ENCODE assay signal across 20 cellular contexts in the genomic region with DNA sequence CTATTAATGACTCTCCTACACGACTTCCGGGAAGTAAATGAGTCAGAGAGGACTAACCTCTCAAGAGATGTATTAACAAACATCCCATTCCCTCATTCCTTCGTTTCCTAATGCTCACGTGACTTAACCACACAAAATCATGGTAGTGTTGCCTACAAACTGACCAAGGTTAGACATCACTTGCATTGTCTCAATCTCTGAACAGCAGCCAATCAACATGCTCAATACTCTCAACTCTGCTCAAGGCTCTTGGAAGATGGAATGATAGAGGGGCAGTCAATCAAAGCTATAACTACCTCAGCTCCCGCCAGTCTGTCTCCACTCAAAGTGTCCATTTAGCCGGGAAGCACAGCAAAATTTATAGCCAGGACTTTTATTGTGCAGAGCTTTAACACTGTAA.
DNase-seq lines count a peak whose midpoint lies in the region; ATAC-seq and TF ChIP-seq lines count a peak whose summit lies in the region.
"Had no signal": no experiment of that assay in that cellular context is flagged by ENCODE, and none has a peak within 500 bp of the region (broad histone marks: within the 10 kb centered on the region; RNA-seq: fewer than 3 reads in every experiment).

No MANE protein-coding gene starts in this region.

- CTCF ChIA-PET in RWPE1 (lab: Yijun Ruan, JAX): no interaction called here

- ATAC-seq in GM18519 (IDR thresholded peaks at IDR 0.05; ENCODE audit: low FRiP score, unreplicated experiment): no peak
- no peak for ATAC-seq in HG03159 (IDR thresholded peaks at IDR 0.05; ENCODE audit: unreplicated experiment)
- ATAC-seq: activated T-helper 17 cell treated with anti-CD3 and anti-CD28 coated beads, Interleukin-2, amount 50 U/mL, for 72 hours; HCT116; WTC11 had no signal

- no peak for TF ChIP-seq CTCF in GM13976 (IDR thresholded peaks at IDR 0.05; ENCODE audit: borderline replicate concordance, control extremely low read depth, extremely low read depth, insufficient read depth, missing control alignments)
- no peak for TF ChIP-seq CTCF in RWPE1 (conservative IDR thresholded peaks at IDR 0.05; ENCODE audit: low read depth)
- TF ChIP-seq CTCF in foreskin fibroblast (IDR thresholded peaks at IDR 0.05; ENCODE audit: low read depth, low read length): no peak

- H3K4me3 ChIP-seq in foreskin fibroblast (ENCODE audit: low read depth in 1 of 2, low read length in 2 of 2): no peak overlapping the region

- no peak overlapping the region for H3K27ac ChIP-seq in RWPE1

- DNase-seq in AG08396 (ENCODE audit: low spot score): peak; percentile 13
- DNase-seq in GM13976 (ENCODE audit: low spot score): peak; percentile 10
- DNase-seq in RWPE1 (ENCODE audit: low spot score): peak; percentile 35
- DNase-seq in foreskin fibroblast: peak; percentile 69 to 73
- no peak for DNase-seq in epidermal melanocyte (ENCODE audit: insufficient read length, low spot score)
- no peak for DNase-seq in NCI-H2029 (lab: John Stamatoyannopoulos, UW)
- DNase-seq: activated CD8-positive, alpha-beta memory T cell treated with anti-CD3 and anti-CD28 coated beads for 24 hours; amniotic stem cell; COR-L47; GDM1; glutamatergic neuron; islet precursor cell; NCI-H2107; NCI-H774; retina had no signal

- in situ Hi-C loops in GM13976 (cut with MboI; ENCODE audit: low sequenced_read_pairs, unreplicated experiment): no loop called here

- POLR2A ChIA-PET in RWPE1 (lab: Yijun Ruan, JAX; ENCODE audit: low non-redundant PET): no interaction called here

Comparison
In these comparisons a context has a peak if more than half of its experiments do, and no peak if none do; other contexts are left out.
1. DNase-seq: peak in AG08396 (single experiment), GM13976 (single experiment), RWPE1 (single experiment) and foreskin fibroblast (2 of 2); none in epidermal melanocyte (single experiment) and NCI-H2029 (single experiment).